Comparison of ENCODE assay signal across 21 cellular contexts in genomic region chr10:29306688-29307087, GRCh38. TPM values are rescaled to one million over a fixed set of nuclear protein-coding genes. Genes with fewer than 3 reads are reported as not detected.
"Had no signal": no experiment of that assay in that cellular context is flagged by ENCODE, and none has a peak within 500 bp of the region (broad histone marks: within the 10 kb centered on the region; RNA-seq: fewer than 3 reads in every experiment).

No MANE protein-coding gene starts in this region.

- H3K4me3 ChIP-seq: mucosa of descending colon had no signal

- H3K27ac ChIP-seq: epithelial cell of prostate, neutrophil had no signal

- H3K9me3 ChIP-seq: mucosa of descending colon, neutrophil had no signal

- H3K36me3 ChIP-seq: neutrophil had no signal

- ATAC-seq: effector memory CD8-positive, alpha-beta T cell; left colon; mucosa of descending colon; naive thymus-derived CD8-positive, alpha-beta T cell; right cardiac atrium had no signal

- DNase-seq: cerebellar nuclear complex; effector memory CD8-positive, alpha-beta T cell; foreskin melanocyte; head of caudate nucleus; hippocampal formation; left colon; mucosa of descending colon; naive thymus-derived CD8-positive, alpha-beta T cell; right cardiac atrium; small intestine; stimulated activated CD4-positive, alpha-beta T cell treated with anti-CD3 and anti-CD28 coated beads, Interleukin-2, amount 100 ng/mL, for 48 hours; stimulated activated naive CD4-positive, alpha-beta T cell treated with Interleukin-2 at 50 U/mL for 16 hours had no signal

RNA-seq across cellular contexts. Expression of gene LYZL1, which starts 17.8 kb away (rescaled TPM):
- total RNA-seq: kidney epithelial cell; left colon; liver; mucosa of descending colon; naive thymus-derived CD8-positive, alpha-beta T cell; osteoblast; progenitor cell of endocrine pancreas; right cardiac atrium; urinary bladder had no signal
- polyA plus RNA-seq: liver; naive thymus-derived CD8-positive, alpha-beta T cell; neural cell; right cardiac atrium; small intestine; thymus; urinary bladder had no signal
